1 cellular context compared by ENCODE assay signal in the genomic region with DNA sequence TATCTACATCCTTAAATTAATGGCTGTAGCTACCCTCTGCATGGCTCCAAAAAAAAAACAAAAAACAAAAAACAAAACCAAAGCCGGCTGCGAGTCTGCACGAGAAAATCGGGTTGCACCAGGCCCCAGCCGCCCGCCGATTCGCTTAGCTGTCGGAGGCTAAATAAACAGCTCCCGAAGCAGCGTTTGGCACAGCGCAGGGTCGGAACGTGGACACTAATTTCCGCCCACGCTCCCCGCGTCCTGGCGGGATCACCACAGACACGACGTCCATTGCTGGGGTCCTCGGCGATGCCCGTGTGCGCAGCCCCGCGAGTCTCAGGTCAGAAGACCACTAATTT.
TF ChIP-seq lines count a peak whose summit lies in the region.

No MANE protein-coding gene starts in this region.

TF ChIP-seq in Ishikawa, 13 proteins besides CTCF, POLR2A, EP300 and RAD21 (continued from another document):
- TF ChIP-seq, protein P1, sequence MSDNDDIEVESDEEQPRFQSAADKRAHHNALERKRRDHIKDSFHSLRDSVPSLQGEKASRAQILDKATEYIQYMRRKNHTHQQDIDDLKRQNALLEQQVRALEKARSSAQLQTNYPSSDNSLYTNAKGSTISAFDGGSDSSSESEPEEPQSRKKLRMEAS (IDR thresholded peaks at IDR 0.05), result peak; percentile 90
TF ChIP-seq in Ishikawa: peak in this region for 4.
